In genomic region chr11:1401656-1402221, GRCh38 we compare ENCODE assay signal across 8 cellular contexts. TPM values are rescaled to one million over a fixed set of nuclear protein-coding genes. Genes with fewer than 3 reads are reported as not detected.
DNase-seq lines count a peak whose midpoint lies in the region; ATAC-seq and TF ChIP-seq lines count a peak whose summit lies in the region.

No MANE protein-coding gene starts in this region.

- no peaks in the 10 kb centered on the region for H3K36me3 ChIP-seq in HAP-1 (replicated peaks)
- no peaks in the 10 kb centered on the region for H3K36me3 ChIP-seq in SJCRH30
- no peaks in the 10 kb centered on the region for H3K36me3 ChIP-seq in brain microvascular endothelial cell (replicated peaks)
- no peaks in the 10 kb centered on the region for H3K36me3 ChIP-seq in kidney epithelial cell (ENCODE audit: control insufficient read depth, insufficient read depth, low read length)

- no peak for ATAC-seq in HG02970 (IDR thresholded peaks at IDR 0.05; ENCODE audit: low FRiP score, unreplicated experiment)
- no peak for ATAC-seq in GM18907 (IDR thresholded peaks at IDR 0.05; ENCODE audit: unreplicated experiment)

- H3K4me1 ChIP-seq in HAP-1 (no peaks in the 10 kb centered on the region), SJCRH30 (no peaks in the 10 kb centered on the region)

- DNase-seq in AG20443 (ENCODE audit: low spot score) (peak; percentile 91), HAP-1 (ENCODE audit: low spot score in 2 of 2) (peak; percentile 21 to 79), SJCRH30 (peak; percentile 67 to 72), brain microvascular endothelial cell (peak; percentile 34), kidney epithelial cell (ENCODE audit: low read depth) (peak; percentile 10)
- peak; percentile 37 for DNase-seq in stimulated activated CD8-positive, alpha-beta memory T cell treated with anti-CD3 and anti-CD28 coated beads, Interleukin-4, amount 100 ng/mL, for 24 hours (ENCODE audit: low read depth)

- H3K27ac ChIP-seq in SJCRH30 (no peak overlapping the region), brain microvascular endothelial cell (no peak overlapping the region)

- peak; percentile 10 for TF ChIP-seq CTCF in brain microvascular endothelial cell (IDR thresholded peaks at IDR 0.05; ENCODE audit: low read depth, low read length, missing control alignments)
- TF ChIP-seq CTCF in kidney epithelial cell (IDR thresholded peaks at IDR 0.05; ENCODE audit: insufficient read depth, low read length, poor library complexity, severe bottlenecking), result no peak

- H3K9me3 ChIP-seq in HAP-1 (no peaks in the 10 kb centered on the region), SJCRH30 (replicated peaks) (no peaks in the 10 kb centered on the region)

- H3K4me3 ChIP-seq in HAP-1 (no peak overlapping the region), SJCRH30 (no peak overlapping the region), brain microvascular endothelial cell (ENCODE audit: low read depth, low read length) (no peak overlapping the region), kidney epithelial cell (ENCODE audit: low read depth, low read length) (no peak overlapping the region)

- H3K27me3 ChIP-seq in HAP-1 (ENCODE audit: low read depth), result no peaks in the 10 kb centered on the region
- no peaks in the 10 kb centered on the region for H3K27me3 ChIP-seq in SJCRH30
- peaks cover 8% of the 10 kb centered on the region for H3K27me3 ChIP-seq in brain microvascular endothelial cell (replicated peaks)
- H3K27me3 ChIP-seq in kidney epithelial cell (ENCODE audit: control insufficient read depth, insufficient read depth, low read length), result peaks cover 16% of the 10 kb centered on the region

- in situ Hi-C loops in HAP-1 (cut with MboI; ENCODE audit: low sequenced_read_pairs) (no loop called here), brain microvascular endothelial cell (cut with HindIII; ENCODE audit: low pct_ligation_motif_present, low sequenced_read_pairs) (no loop called here)

RNA-seq across cellular contexts. Expression of gene BRSK2, which starts 12.0 kb away (rescaled TPM):
- total RNA-seq in SJCRH30 (2014; rRNA removed; shearing (Covaris generic)), result not detected in 2 replicates
- 0.75 and 2.4 TPM in 2 replicates for total RNA-seq in kidney epithelial cell

Comparison
In these comparisons a context has a peak if more than half of its experiments do, and no peak if none do; other contexts are left out.
1. DNase-seq: peak in every context shown above with its lines; median percentile 91 in AG20443; 70 in SJCRH30; 50 in HAP-1; 37 in stimulated activated CD8-positive, alpha-beta memory T cell treated with anti-CD3 and anti-CD28 coated beads, Interleukin-4, amount 100 ng/mL, for 24 hours; 34 in brain microvascular endothelial cell; 10 in kidney epithelial cell.